Comparison of ENCODE assay signal across 26 cellular contexts in the genomic region with DNA sequence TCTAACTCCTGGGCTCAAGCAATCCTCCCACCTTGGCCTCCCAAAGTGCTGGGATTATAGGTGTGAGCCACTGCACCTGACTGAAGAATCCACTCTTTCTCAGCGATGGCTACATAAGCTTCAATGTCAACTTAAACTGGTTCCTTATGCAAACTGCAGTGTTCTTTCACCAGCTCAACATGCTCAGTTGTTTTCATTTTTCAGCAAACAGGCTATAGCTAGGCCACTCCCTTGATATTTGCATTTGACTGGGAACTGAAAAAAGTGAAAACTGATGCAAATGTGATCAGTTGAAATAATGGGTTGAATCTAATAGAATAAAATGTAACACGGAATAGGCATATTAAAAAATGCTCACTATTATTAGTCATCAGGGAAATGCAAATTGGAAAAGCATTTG.
DNase-seq lines count a peak whose midpoint lies in the region; ATAC-seq, FAIRE-seq and TF ChIP-seq lines count a peak whose summit lies in the region.
"Had no signal": no experiment of that assay in that cellular context is flagged by ENCODE, and none has a peak within 500 bp of the region (broad histone marks: within the 10 kb centered on the region; RNA-seq: fewer than 3 reads in every experiment).

No MANE protein-coding gene starts in this region.

- H3K27me3 ChIP-seq in GM12878 (replicated peaks in 1 of 2; ENCODE audit: control insufficient read depth in 2 of 2, insufficient read depth in 2 of 2, low read length in 1 of 2), result no peaks in the 10 kb centered on the region
- H3K27me3 ChIP-seq in transverse colon, result no peaks in the 10 kb centered on the region
- H3K27me3 ChIP-seq: BLaER1 treated with 17β-estradiol and CSF1 and Interleukin-3, amounts not matched to agents 10 nM and 100 nM; Peyer's patch had no signal

- H3K4me3 ChIP-seq in GM12865 (ENCODE audit: low read depth, low read length), result no peak overlapping the region
- H3K4me3 ChIP-seq in GM12878, result no peak overlapping the region
- no peak overlapping the region for H3K4me3 ChIP-seq in transverse colon
- H3K4me3 ChIP-seq: BLaER1 treated with 17β-estradiol and CSF1 and Interleukin-3, amounts not matched to agents 10 nM and 100 nM; GM23338; Peyer's patch had no signal

- peak overlapping the region; percentile 60 for H3K4me2 ChIP-seq in GM12878 (ENCODE audit: control insufficient read depth, insufficient read depth)
- H3K4me2 ChIP-seq: BLaER1 treated with 17β-estradiol and CSF1 and Interleukin-3, amounts not matched to agents 10 nM and 100 nM; GM23338 had no signal

- no peaks in the 10 kb centered on the region for H4K20me1 ChIP-seq in GM12878 (ENCODE audit: control insufficient read depth, insufficient read depth)
- H4K20me1 ChIP-seq: BLaER1 treated with 17β-estradiol and CSF1 and Interleukin-3, amounts not matched to agents 10 nM and 100 nM had no signal

- POLR2A ChIA-PET in GM12878 (lab: Charles Lee), result no interaction called here

- FAIRE-seq in GM12878 (lab: Jason Lieb, UNC), result no peak
- FAIRE-seq in GM19239 (lab: Jason Lieb, UNC), result no peak
- FAIRE-seq: A204.1, G401.6 had no signal

- ATAC-seq in GM12878, result peak; percentile 51
- ATAC-seq: GM23338 had no signal

- TF ChIP-seq RAD21 in GM12878 (IDR thresholded peaks at IDR 0.05; ENCODE audit: insufficient read depth, low read depth, low read length), result no peak

- no peak overlapping the region for H2AFZ ChIP-seq in GM12878 (ENCODE audit: control insufficient read depth, low read depth, low read length)
- H2AFZ ChIP-seq: GM23338 had no signal

- TF ChIP-seq POLR2A in GM12878 (IDR thresholded peaks at IDR 0.05; ENCODE audit: low read depth, low read length), result no peak
- no peak for TF ChIP-seq POLR2A in transverse colon (IDR thresholded peaks at IDR 0.05)

- no peaks in the 10 kb centered on the region for H3K36me3 ChIP-seq in GM12878 (ENCODE audit: control insufficient read depth in 2 of 2, insufficient read depth in 2 of 2, low read length in 1 of 2)
- H3K36me3 ChIP-seq in transverse colon, result no peaks in the 10 kb centered on the region
- H3K36me3 ChIP-seq: BLaER1 treated with 17β-estradiol and CSF1 and Interleukin-3, amounts not matched to agents 10 nM and 100 nM; Peyer's patch had no signal

- WGBS in GM12878 (ENCODE audit: insufficient coverage, insufficient replicate concordance, low lambda C conversion rate, missing lambda C conversion rate), result 11% methylated on average over 2 of the region's 2 CpGs
- 54 to 77% methylated on average over 2 of the region's 2 CpGs for WGBS in transverse colon (ENCODE audit: low coverage in 1 of 2), 2 donors

- in situ Hi-C loops in GM12878 (cut with MboI), result loop anchor here (5.0 kb wide), 1 partner anchor 90 kb away; no protein-coding TSS in a partner anchor
- in situ Hi-C loops in transverse colon (cut with MboI; ENCODE audit: low pct_ligation_motif_present in 1 of 4, low pct_unique_long_range_greater_than_20kb in 1 of 4, low sequenced_read_pairs in 3 of 4), result no loop called here

- H3K9me3 ChIP-seq in GM12878 (replicated peaks; ENCODE audit: control insufficient read depth, insufficient read depth, low read length) (no peaks in the 10 kb centered on the region), transverse colon (no peaks in the 10 kb centered on the region)
- H3K9me3 ChIP-seq: BLaER1 treated with 17β-estradiol and CSF1 and Interleukin-3, amounts not matched to agents 10 nM and 100 nM; Peyer's patch had no signal

- H3K79me2 ChIP-seq in GM12878 (ENCODE audit: control insufficient read depth, insufficient read depth, low read length), result no peaks in the 10 kb centered on the region

- intact Hi-C loops in GM12878 (cut with micrococcal nuclease; ENCODE audit: unreplicated experiment) (no loop called here), transverse colon (cut with DNase I; ENCODE audit: low total_unique reads) (no loop called here)

- CTCF ChIA-PET in GM12878 (lab: Yijun Ruan, JAX), result interaction anchor here (0.7 to 1.3 kb wide), 5 partner anchors 9 to 228 kb away, joined by 3 to 5 read pairs (median 4); no protein-coding TSS in a partner anchor

- DNase-seq in GM12865 (ENCODE audit: low read depth) (peak; percentile 51), NCI-H526 (lab: John Stamatoyannopoulos, UW) (peak; percentile 68 to 83), GM12878 (ENCODE audit: low read depth, low spot score) (no peak), transverse colon (no peak), GM19239 (ENCODE audit: insufficient read length, low spot score) (no peak), iPS-NIHi11 (ENCODE audit: low spot score) (no peak)
- DNase-seq in stimulated activated CD8-positive, alpha-beta memory T cell treated with anti-CD3 and anti-CD28 coated beads, Interleukin-4, amount 100 ng/mL, for 48 hours, result no peak
- DNase-seq: CD4-positive, alpha-beta T cell; DMS53; H9; IMR-90; KG1; MM.1S; NCI-H1092; NCI-H1436; NCI-H187; NCI-H2171 treated with DMSO at 0.1 percent for 48 hours; NCI-H524; OCI-M1; Peyer's patch; SHP77 treated with DMSO at 0.1 percent for 48 hours; T-helper 1 cell had no signal

- no TSS peak for BruUV-seq in GM12878 (replicated peaks; lab: Mats Ljungman, UMichigan)

- H3K9ac ChIP-seq in GM12878 (ENCODE audit: control insufficient read depth, insufficient read depth, low read length), result no peak overlapping the region
- H3K9ac ChIP-seq: BLaER1 treated with 17β-estradiol and CSF1 and Interleukin-3, amounts not matched to agents 10 nM and 100 nM had no signal

- RAD21 ChIA-PET in GM12878 (lab: Charles Lee; ENCODE audit: unreplicated experiment), result interaction anchor here (0.9 to 1.0 kb wide), 2 partner anchors 8 to 22 kb away, joined by 4 read pairs; no protein-coding TSS in a partner anchor

- H3K27ac ChIP-seq in GM12878 (ENCODE audit: control insufficient read depth, insufficient read depth) (no peak overlapping the region), transverse colon (peak overlapping the region in 3 of 4 donors; percentile 11 to 38 (median 17))
- H3K27ac ChIP-seq: BLaER1 treated with 17β-estradiol and CSF1 and Interleukin-3, amounts not matched to agents 10 nM and 100 nM; Peyer's patch had no signal

- no peak for TF ChIP-seq CTCF in GM12865 (IDR thresholded peaks at IDR 0.05; ENCODE audit: insufficient read depth, low read depth, low read length, missing control alignments)
- no peak for TF ChIP-seq CTCF in GM12878 (IDR thresholded peaks at IDR 0.05 in 2 of 3, conservative IDR thresholded peaks at IDR 0.05 in 1 of 3; ENCODE audit: control insufficient read depth in 2 of 3, extremely low read depth in 1 of 3, insufficient read depth in 1 of 3, low read depth in 3 of 3, low read length in 3 of 3)
- no peak for TF ChIP-seq CTCF in transverse colon (IDR thresholded peaks at IDR 0.05)

- SMC1A ChIA-PET in GM12878 (lab: Charles Lee; ENCODE audit: uncharacterized antibody, unreplicated experiment), result interaction anchor here (0.7 to 1.7 kb wide), 3 partner anchors 9 to 80 kb away, joined by 3 to 4 read pairs (median 3); no protein-coding TSS in a partner anchor

- TF ChIP-seq EP300 in GM12878 (IDR thresholded peaks at IDR 0.05; ENCODE audit: borderline replicate concordance in 1 of 2, control insufficient read depth in 1 of 2, low read depth in 2 of 2, low read length in 2 of 2) (no peak), transverse colon (IDR thresholded peaks at IDR 0.05; ENCODE audit: low read depth) (no peak)

- H3K4me1 ChIP-seq in GM12878 (ENCODE audit: control insufficient read depth, insufficient read depth, low read length) (peaks cover 34% of the 10 kb centered on the region), transverse colon (peaks cover 2 to 52% (median 23%) of the 10 kb centered on the region in 4 donors)

TF ChIP-seq in GM12878, 131 proteins besides CTCF, POLR2A, EP300 and RAD21:
- TF ChIP-seq TARDBP (IDR thresholded peaks at IDR 0.05; ENCODE audit: borderline replicate concordance), result no peak
- no peak for TF ChIP-seq FOXM1 (IDR thresholded peaks at IDR 0.05; ENCODE audit: low read depth, low read length)
- TF ChIP-seq SRF (IDR thresholded peaks at IDR 0.05; ENCODE audit: low read depth in 2 of 2, low read length in 2 of 2), result no peak
- TF ChIP-seq MYB (IDR thresholded peaks at IDR 0.05; ENCODE audit: borderline replicate concordance, low read depth, low read length), result no peak
- no peak for TF ChIP-seq BHLHE40 (IDR thresholded peaks at IDR 0.05; ENCODE audit: borderline replicate concordance in 1 of 2, low read depth in 2 of 2, low read length in 1 of 2)
- TF ChIP-seq NBN (IDR thresholded peaks at IDR 0.05), result no peak
- TF ChIP-seq, protein P1, sequence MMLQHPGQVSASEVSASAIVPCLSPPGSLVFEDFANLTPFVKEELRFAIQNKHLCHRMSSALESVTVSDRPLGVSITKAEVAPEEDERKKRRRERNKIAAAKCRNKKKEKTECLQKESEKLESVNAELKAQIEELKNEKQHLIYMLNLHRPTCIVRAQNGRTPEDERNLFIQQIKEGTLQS (IDR thresholded peaks at IDR 0.05; ENCODE audit: borderline replicate concordance, extremely low read depth, low read depth, low read length), result no peak
- no peak for TF ChIP-seq POU2F2 (IDR thresholded peaks at IDR 0.05; ENCODE audit: borderline replicate concordance, low read depth, low read length)
- TF ChIP-seq SIN3A (IDR thresholded peaks at IDR 0.05; ENCODE audit: low read depth, low read length), result no peak
- TF ChIP-seq RBBP5 (conservative IDR thresholded peaks at IDR 0.05), result no peak
- no peak for TF ChIP-seq ZSCAN29 (IDR thresholded peaks at IDR 0.05)
- no peak for TF ChIP-seq SMARCA5 (IDR thresholded peaks at IDR 0.05)

Comparison
In these comparisons a context has a peak if more than half of its experiments do, and no peak if none do; other contexts are left out.
1. DNase-seq: peak in GM12865 (single experiment) and NCI-H526 (2 of 2); none in GM12878 (single experiment), transverse colon (single experiment), GM19239 (single experiment), stimulated activated CD8-positive, alpha-beta memory T cell treated with anti-CD3 and anti-CD28 coated beads, Interleukin-4, amount 100 ng/mL, for 48 hours (single experiment) and iPS-NIHi11 (single experiment).